ENCODE assay signal across 1 cellular context in the genomic region with DNA sequence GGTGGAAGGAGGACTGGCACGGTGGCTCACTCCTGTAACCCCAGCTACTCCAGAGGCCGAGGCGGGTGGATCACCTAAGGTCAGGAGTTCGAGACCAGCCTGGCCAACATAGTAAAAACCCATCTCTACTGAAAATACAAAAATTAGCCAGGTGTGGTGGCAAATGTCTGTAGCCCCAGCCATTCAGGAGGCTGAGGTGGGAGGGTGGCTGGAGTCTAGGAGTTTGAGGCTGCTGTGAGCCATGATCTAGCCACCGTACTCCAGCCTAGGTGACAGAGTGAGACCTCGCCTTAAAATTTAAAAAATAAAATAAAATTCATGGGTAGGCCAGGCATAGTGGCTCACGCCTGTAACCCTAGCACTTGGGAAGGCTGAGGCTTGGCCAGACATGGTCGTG.
TF ChIP-seq lines count a peak whose summit lies in the region.

No MANE protein-coding gene starts in this region.

TF ChIP-seq in A549, 52 proteins besides CTCF, POLR2A, EP300 and RAD21:
- TF ChIP-seq CHD4 (IDR thresholded peaks at IDR 0.05; ENCODE audit: borderline replicate concordance): no peak
- 0 out of 2 replicates have a peak, but pooled peaks have one; percentile 63 for TF ChIP-seq HOXA7 (CRISPR knock-in tag; IDR thresholded peaks at IDR 0.05)
